8 cellular contexts compared by ENCODE assay signal in genomic region chr6:27668442-27669275, GRCh38.
A peak's percentile ranks its signal among the peaks of the same experiment; 100 is the strongest.
DNase-seq lines count a peak whose midpoint lies in the region; ATAC-seq lines count a peak whose summit lies in the region.

No MANE protein-coding gene starts in this region.

- H3K9me3 Mint-ChIP-seq in activated T-helper 17 cell treated with anti-CD3 and anti-CD28 coated beads, Interleukin-2, amount 50 U/mL, for 72 hours: peaks cover 8% of the 10 kb centered on the region

- H3K4me1 Mint-ChIP-seq in activated T-helper 17 cell treated with anti-CD3 and anti-CD28 coated beads, Interleukin-2, amount 50 U/mL, for 72 hours: peaks cover 21% of the 10 kb centered on the region

- peak overlapping the region; percentile 85 for H3K27ac Mint-ChIP-seq in activated T-helper 17 cell treated with anti-CD3 and anti-CD28 coated beads, Interleukin-2, amount 50 U/mL, for 72 hours

- peak overlapping the region; percentile 62 for H3K4me3 ChIP-seq in iPS-18c (ENCODE audit: insufficient read depth, low read depth, low read length)

- H3K27me3 Mint-ChIP-seq in activated T-helper 17 cell treated with anti-CD3 and anti-CD28 coated beads, Interleukin-2, amount 50 U/mL, for 72 hours: peaks cover 65% of the 10 kb centered on the region

- H3K9me3 ChIP-seq in iPS-18c (ENCODE audit: control insufficient read depth, insufficient read depth, low read length): no peaks in the 10 kb centered on the region

- peaks cover 36% of the 10 kb centered on the region for H3K36me3 Mint-ChIP-seq in activated T-helper 17 cell treated with anti-CD3 and anti-CD28 coated beads, Interleukin-2, amount 50 U/mL, for 72 hours (ENCODE audit: low read depth)

- peak overlapping the region; percentile 6 for H3K4me3 Mint-ChIP-seq in activated T-helper 17 cell treated with anti-CD3 and anti-CD28 coated beads, Interleukin-2, amount 50 U/mL, for 72 hours

- peak; percentile 45 for ATAC-seq in activated T-helper 17 cell treated with anti-CD3 and anti-CD28 coated beads, Interleukin-2, amount 50 U/mL, for 72 hours (replicated peaks)
- no peak for ATAC-seq in GM18861 (IDR thresholded peaks at IDR 0.05; ENCODE audit: unreplicated experiment)
- ATAC-seq in HG03039 (IDR thresholded peaks at IDR 0.05; ENCODE audit: unreplicated experiment): no peak

- DNase-seq in AG08396 (ENCODE audit: low spot score) (peak; percentile 60), H4 (ENCODE audit: low spot score) (peak; percentile 76), NCI-H774 (lab: John Stamatoyannopoulos, UW) (peak; percentile 61)
- peak; percentile 55 for DNase-seq in stimulated activated CD8-positive, alpha-beta memory T cell treated with anti-CD3 and anti-CD28 coated beads, Interleukin-15, amount 100 ng/mL, for 24 hours (ENCODE audit: low read depth)
